8 cellular contexts compared by ENCODE assay signal in the genomic region with DNA sequence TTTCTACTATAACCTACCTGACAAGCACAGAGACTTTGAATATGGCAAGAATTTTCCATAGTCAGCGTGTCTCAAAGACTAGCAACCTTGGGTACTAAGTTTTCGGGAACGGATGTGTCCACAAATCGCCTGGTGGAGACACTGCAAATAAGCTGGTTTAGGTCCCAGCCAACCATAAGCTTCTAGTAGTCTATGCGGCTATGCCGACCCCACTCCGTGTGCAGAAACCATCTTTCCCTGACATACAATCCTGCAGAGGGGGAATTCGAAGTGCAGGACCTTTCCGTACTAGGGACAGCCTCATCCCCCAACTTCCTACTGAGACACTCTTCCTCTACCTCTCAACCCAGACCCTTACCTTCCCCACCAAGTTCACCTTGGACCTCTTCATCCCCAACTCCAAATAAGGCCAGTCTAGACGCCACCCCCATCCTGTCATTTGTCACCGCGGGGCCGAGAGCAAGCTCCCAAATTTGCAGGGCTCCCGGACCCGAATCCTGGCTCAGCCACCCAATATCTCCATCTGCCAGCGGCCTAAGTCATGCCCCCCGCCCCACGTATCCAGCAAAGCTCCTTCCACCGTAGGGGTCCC. TPM values are rescaled to one million over a fixed set of nuclear protein-coding genes. Genes with fewer than 3 reads are reported as not detected.
DNase-seq lines count a peak whose midpoint lies in the region; ATAC-seq and TF ChIP-seq lines count a peak whose summit lies in the region.

No MANE protein-coding gene starts in this region.

- peaks cover 22% of the 10 kb centered on the region for H3K4me1 ChIP-seq in mucosa of descending colon (ENCODE audit: low read depth)
- peaks cover 12 to 39% (median 34%) of the 10 kb centered on the region in 4 donors for H3K4me1 ChIP-seq in transverse colon

- ATAC-seq in GM18868 (IDR thresholded peaks at IDR 0.05; ENCODE audit: unreplicated experiment): peak; percentile 27
- ATAC-seq in HG03097 (IDR thresholded peaks at IDR 0.05; ENCODE audit: low FRiP score, unreplicated experiment): peak; percentile 30
- ATAC-seq in T-helper 17 cell: peak; percentile 14
- ATAC-seq in effector memory CD8-positive, alpha-beta T cell (replicated peaks): peak; percentile 17
- peak; percentile 41 for ATAC-seq in mucosa of descending colon

- no peaks in the 10 kb centered on the region for H3K9me3 Mint-ChIP-seq in effector memory CD8-positive, alpha-beta T cell

- no peak for TF ChIP-seq EP300 in transverse colon (IDR thresholded peaks at IDR 0.05; ENCODE audit: low read depth)

- H3K27ac Mint-ChIP-seq in T-helper 17 cell: peak overlapping the region; percentile 99
- peak overlapping the region; percentile 99 to 100 for H3K27ac Mint-ChIP-seq in effector memory CD8-positive, alpha-beta T cell

- 3% methylated on average over 19 of the region's 19 CpGs; no CpG with 5 or more reads in 1 of the 2 donors for WGBS in transverse colon (ENCODE audit: low coverage in 1 of 2), 2 donors

- peak overlapping the region; percentile 100 for H3K4me3 Mint-ChIP-seq in T-helper 17 cell
- peak overlapping the region; percentile 87 to 92 for H3K4me3 Mint-ChIP-seq in effector memory CD8-positive, alpha-beta T cell

- intact Hi-C loops in mucosa of descending colon (cut with DNase I, micrococcal nuclease): no loop called here
- intact Hi-C loops in transverse colon (cut with DNase I; ENCODE audit: low total_unique reads): no loop called here

- H3K27me3 ChIP-seq in transverse colon: no peaks in the 10 kb centered on the region

- H3K4me3 ChIP-seq in mucosa of descending colon: peak overlapping the region; percentile 98
- H3K4me3 ChIP-seq in transverse colon: peak overlapping the region; percentile 73 to 95 (median 94)

- no peak for TF ChIP-seq POLR2A in transverse colon (IDR thresholded peaks at IDR 0.05)

- peak overlapping the region; percentile 88 to 97 (median 94) for H3K27ac ChIP-seq in transverse colon

- peaks cover 32% of the 10 kb centered on the region for H3K4me1 Mint-ChIP-seq in T-helper 17 cell
- H3K4me1 Mint-ChIP-seq in effector memory CD8-positive, alpha-beta T cell (ENCODE audit: low read depth in 2 of 2): peaks cover 37 to 38% of the 10 kb centered on the region in 2 donors

- DNase-seq in AG08395 (ENCODE audit: low spot score) (peak; percentile 12), T-helper 17 cell (no peak), mucosa of descending colon (peak in 1 of 3 donors; percentile 49), transverse colon (peak; percentile 27), HPDE6-E6E7 (ENCODE audit: extremely low spot score) (no peak)
- DNase-seq in effector memory CD8-positive, alpha-beta T cell: peak in 2 of 3 experiments; percentile 1 to 15

- in situ Hi-C loops in transverse colon (cut with MboI; ENCODE audit: low pct_ligation_motif_present in 1 of 4, low pct_unique_long_range_greater_than_20kb in 1 of 4, low sequenced_read_pairs in 3 of 4): no loop called here

- peaks cover 7% of the 10 kb centered on the region for H3K36me3 Mint-ChIP-seq in T-helper 17 cell (ENCODE audit: low read depth)
- H3K36me3 Mint-ChIP-seq in effector memory CD8-positive, alpha-beta T cell (ENCODE audit: insufficient read depth): peaks cover 3% of the 10 kb centered on the region

- H3K9me3 ChIP-seq in T-helper 17 cell (ENCODE audit: control insufficient read depth, low read length, poor library complexity, severe bottlenecking) (no peaks in the 10 kb centered on the region), mucosa of descending colon (no peaks in the 10 kb centered on the region), transverse colon (no peaks in the 10 kb centered on the region)

- TF ChIP-seq CTCF in mucosa of descending colon (IDR thresholded peaks at IDR 0.05) (no peak), transverse colon (IDR thresholded peaks at IDR 0.05) (no peak)

- no peaks in the 10 kb centered on the region for H3K27me3 Mint-ChIP-seq in T-helper 17 cell
- no peaks in the 10 kb centered on the region for H3K27me3 Mint-ChIP-seq in effector memory CD8-positive, alpha-beta T cell

- H3K36me3 ChIP-seq in mucosa of descending colon (ENCODE audit: low read depth): no peaks in the 10 kb centered on the region
- H3K36me3 ChIP-seq in transverse colon: no peaks in the 10 kb centered on the region

RNA-seq across cellular contexts. Expression of a gene that starts 0.5 kb away (rescaled TPM):
- total RNA-seq in T-helper 17 cell: 10 to 100 TPM; 45.8 to 51.1 TPM
- total RNA-seq in mucosa of descending colon: 100 to 1,000 TPM; 130 to 202 (median 195) TPM
- 100 to 1,000 TPM in 3 of 4 donors, 10 to 100 TPM in 1; 55.4 to 199 (median 127) TPM for total RNA-seq in transverse colon

RNA-seq across cellular contexts. Expression of a gene that starts 57.8 kb away (rescaled TPM):
- 1 to 10 TPM in 1 of 2 donors, under 1 TPM in 1; 0.52 to 1.0 TPM for total RNA-seq in T-helper 17 cell
- 1 to 10 TPM; 1.2 to 1.3 (median 1.3) TPM for total RNA-seq in mucosa of descending colon
- total RNA-seq in transverse colon: 1 to 10 TPM in 3 of 4 donors, under 1 TPM in 1; 1.00 to 2.9 (median 2.1) TPM

Comparison
In these comparisons a context has a peak if more than half of its experiments do, and no peak if none do; other contexts are left out.
1. DNase-seq: peak in AG08395 (single experiment), effector memory CD8-positive, alpha-beta T cell (2 of 3) and transverse colon (single experiment); none in T-helper 17 cell (0 of 3) and HPDE6-E6E7 (single experiment).
2. Peak in every context shown above with its lines, with median percentiles within 50 percentile points of each other: ATAC-seq.